Comparison of ENCODE assay signal across 7 cellular contexts in genomic region chr16:546909-547770, GRCh38. TPM values are rescaled to one million over a fixed set of nuclear protein-coding genes. Genes with fewer than 3 reads are reported as not detected.
DNase-seq lines count a peak whose midpoint lies in the region; ATAC-seq and TF ChIP-seq lines count a peak whose summit lies in the region.
"Had no signal": no experiment of that assay in that cellular context is flagged by ENCODE, and none has a peak within 500 bp of the region (broad histone marks: within the 10 kb centered on the region; RNA-seq: fewer than 3 reads in every experiment).

No MANE protein-coding gene starts in this region.

- TF ChIP-seq CTCF in right atrium auricular region (IDR thresholded peaks at IDR 0.05) = peak in 1 of 2 donors; percentile 46
- TF ChIP-seq CTCF in parathyroid adenoma (IDR thresholded peaks at IDR 0.05) = peak; percentile 73

- H3K9ac ChIP-seq in parathyroid adenoma = no peak overlapping the region

- peaks cover 25% of the 10 kb centered on the region for H3K36me3 ChIP-seq in right atrium auricular region
- no peaks in the 10 kb centered on the region for H3K36me3 ChIP-seq in parathyroid adenoma (ENCODE audit: control insufficient read depth, insufficient read depth, low read length)

- no peaks in the 10 kb centered on the region for H3K9me3 ChIP-seq in right atrium auricular region
- no peaks in the 10 kb centered on the region for H3K9me3 ChIP-seq in parathyroid adenoma (ENCODE audit: control insufficient read depth, low read length)

- no peak overlapping the region for H3K4me3 ChIP-seq in right atrium auricular region
- H3K4me3 ChIP-seq in parathyroid adenoma (ENCODE audit: low read depth, low read length) = no peak overlapping the region

- no peak overlapping the region for H2AFZ ChIP-seq in parathyroid adenoma

- no peaks in the 10 kb centered on the region for H3K4me1 ChIP-seq in right atrium auricular region
- no peaks in the 10 kb centered on the region for H3K4me1 ChIP-seq in parathyroid adenoma

- H3K27ac ChIP-seq in right atrium auricular region (no peak overlapping the region), parathyroid adenoma (no peak overlapping the region)

- intact Hi-C loops in Right ventricle myocardium inferior (cut with DNase I) = no loop called here

- H3K4me2 ChIP-seq in parathyroid adenoma (ENCODE audit: low read length) = no peak overlapping the region

- H3K27me3 ChIP-seq in right atrium auricular region = no peaks in the 10 kb centered on the region
- H3K27me3 ChIP-seq in parathyroid adenoma (ENCODE audit: control insufficient read depth, insufficient read depth, low read length) = no peaks in the 10 kb centered on the region

- DNase-seq in Right ventricle myocardium inferior (ENCODE audit: missing footprints) (peak; percentile 88), right atrium auricular region (ENCODE audit: low spot score) (no peak), cerebellar nuclear complex (lab: John Stamatoyannopoulos, UW) (peak; percentile 43 to 72)

- H3K79me2 ChIP-seq in parathyroid adenoma = peaks cover 3% of the 10 kb centered on the region

- ATAC-seq in Right ventricle myocardium inferior (peak; percentile 76), HG02571 (IDR thresholded peaks at IDR 0.05; ENCODE audit: unreplicated experiment) (no peak), HG03378 (IDR thresholded peaks at IDR 0.05; ENCODE audit: unreplicated experiment) (no peak)

RNA-seq across cellular contexts. Expression of gene PRR35, which starts 13.1 kb away (rescaled TPM):
- total RNA-seq in Right ventricle myocardium inferior (not detected), right atrium auricular region (not detected)
- total RNA-seq: dermis microvascular lymphatic vessel endothelial cell had no signal

RNA-seq across cellular contexts. Expression of gene CAPN15, which starts 19.6 kb away (rescaled TPM):
- total RNA-seq in Right ventricle myocardium inferior (16.8 TPM), right atrium auricular region (10 to 100 TPM; 18.5 to 28.1 TPM)

RNA-seq across cellular contexts. Expression of gene NHLRC4, which starts 19.7 kb away (rescaled TPM):
- 0.57 TPM for total RNA-seq in Right ventricle myocardium inferior
- total RNA-seq in right atrium auricular region = under 1 TPM; 0.43 to 0.74 TPM

RNA-seq across cellular contexts. Expression of gene PIGQ, which starts 22.6 kb away (rescaled TPM):
- total RNA-seq in Right ventricle myocardium inferior (16.6 TPM), right atrium auricular region (10 to 100 TPM; 20.8 to 21.0 TPM)

RNA-seq across cellular contexts. Expression of gene RAB40C, which starts 42.7 kb away (rescaled TPM):
- 8.8 TPM for total RNA-seq in Right ventricle myocardium inferior
- total RNA-seq in right atrium auricular region = 10 to 100 TPM; 11.1 to 13.5 TPM
